Comparison of ENCODE assay signal across 2 cellular contexts in genomic region chr9:124342946-124343485, GRCh38.
TF ChIP-seq lines count a peak whose summit lies in the region.

No MANE protein-coding gene starts in this region.

TF ChIP-seq in HEK293, 187 proteins besides CTCF, POLR2A, EP300 and RAD21 (continued from another document and continues in another):
- TF ChIP-seq ZNF449 (tag by site-specific recombination; IDR thresholded peaks at IDR 0.05) (0 out of 2 replicates have a peak, but pooled peaks have one; percentile 35), ZNF184 (tag by site-specific recombination; IDR thresholded peaks at IDR 0.05) (no peak), INSM2 (tag by site-specific recombination; IDR thresholded peaks at IDR 0.05) (no peak), PRDM10 (tag by site-specific recombination; IDR thresholded peaks at IDR 0.05) (no peak), BCL11A (tag by site-specific recombination; IDR thresholded peaks at IDR 0.05; ENCODE audit: low read depth) (no peak), ZNF423 (tag by site-specific recombination; IDR thresholded peaks at IDR 0.05) (no peak), ZNF654 (tag by site-specific recombination; IDR thresholded peaks at IDR 0.05; ENCODE audit: low read depth) (no peak), ZNF626 (tag by site-specific recombination; IDR thresholded peaks at IDR 0.05) (no peak), ZNF580 (tag by site-specific recombination; IDR thresholded peaks at IDR 0.05) (no peak), ZNF112 (tag by site-specific recombination; IDR thresholded peaks at IDR 0.05) (no peak), ZNF266 (tag by site-specific recombination; IDR thresholded peaks at IDR 0.05; ENCODE audit: low read depth) (no peak), PBX3 (CRISPR knock-in tag; IDR thresholded peaks at IDR 0.05) (no peak), ZNF501 (tag by site-specific recombination; IDR thresholded peaks at IDR 0.05) (no peak), ZSCAN16 (tag by site-specific recombination; IDR thresholded peaks at IDR 0.05) (no peak), ZNF747 (tag by site-specific recombination; IDR thresholded peaks at IDR 0.05) (no peak), YY2 (tag by site-specific recombination; IDR thresholded peaks at IDR 0.05) (no peak), ZBTB7A (tag by site-specific recombination; IDR thresholded peaks at IDR 0.05; ENCODE audit: low read depth) (no peak; the same call in 1 of the 2 replicates), GLIS2 (tag by site-specific recombination; IDR thresholded peaks at IDR 0.05) (peak; percentile 75), SP2 (tag by site-specific recombination; IDR thresholded peaks at IDR 0.05) (no peak), ZFHX2 (tag by site-specific recombination; conservative IDR thresholded peaks at IDR 0.05) (peak; percentile 49), ZNF768 (tag by site-specific recombination; IDR thresholded peaks at IDR 0.05) (no peak), ZBTB26 (tag by site-specific recombination; optimal IDR thresholded peaks at IDR 0.05) (no peak)

TF ChIP-seq in SK-N-SH, 30 proteins besides CTCF, POLR2A, EP300 and RAD21 (continued from another document):
- TF ChIP-seq PBX3 (IDR thresholded peaks at IDR 0.05) = peak; percentile 45
- TF ChIP-seq GATA2 (CRISPR knock-in tag; IDR thresholded peaks at IDR 0.05) = no peak
- no peak for TF ChIP-seq NRF1 (IDR thresholded peaks at IDR 0.05; ENCODE audit: low read depth, low read length)
- TF ChIP-seq SMC3 (IDR thresholded peaks at IDR 0.05; ENCODE audit: low read depth, low read length) = no peak
- TF ChIP-seq CHD2 (IDR thresholded peaks at IDR 0.05; ENCODE audit: low read length, partially characterized antibody) = no peak
- TF ChIP-seq MXI1 (IDR thresholded peaks at IDR 0.05; ENCODE audit: low read depth, low read length) = no peak
- TF ChIP-seq SIN3A (IDR thresholded peaks at IDR 0.05; ENCODE audit: borderline replicate concordance, low read depth, low read length) = no peak
- no peak for TF ChIP-seq IRF3 (IDR thresholded peaks at IDR 0.05; ENCODE audit: low read depth, low read length)
- no peak for TF ChIP-seq YY1 (IDR thresholded peaks at IDR 0.05; ENCODE audit: low read depth)
- TF ChIP-seq GABPA (IDR thresholded peaks at IDR 0.05; ENCODE audit: low read depth) = no peak
- TF ChIP-seq USF2 (IDR thresholded peaks at IDR 0.05; ENCODE audit: borderline replicate concordance, low read depth, low read length) = no peak
- peak; percentile 61; the same call in 1 of the 2 replicates for TF ChIP-seq TCF12 (IDR thresholded peaks at IDR 0.05)
- no peak for TF ChIP-seq MEF2A (IDR thresholded peaks at IDR 0.05; ENCODE audit: borderline replicate concordance, low read depth)
- TF ChIP-seq POLR2AphosphoS5 (IDR thresholded peaks at IDR 0.05; ENCODE audit: low read depth, low read length) = peak; percentile 49
- TF ChIP-seq FOXJ3 (CRISPR knock-in tag; IDR thresholded peaks at IDR 0.05) = no peak
- TF ChIP-seq RXRA (IDR thresholded peaks at IDR 0.05; ENCODE audit: borderline replicate concordance, low read depth) = no peak
- TF ChIP-seq RFX5 (IDR thresholded peaks at IDR 0.05; ENCODE audit: low read length) = no peak
- TF ChIP-seq FOXM1 (IDR thresholded peaks at IDR 0.05; ENCODE audit: low read depth) = no peak
- peak; percentile 83 for TF ChIP-seq MAX (IDR thresholded peaks at IDR 0.05; ENCODE audit: low read depth)
- TF ChIP-seq ELF1 (IDR thresholded peaks at IDR 0.05) = no peak
- no peak for TF ChIP-seq ZBTB33 (IDR thresholded peaks at IDR 0.05; ENCODE audit: borderline replicate concordance, low read depth)
- TF ChIP-seq JUND (IDR thresholded peaks at IDR 0.05) = peak; percentile 82
- TF ChIP-seq TAF1 (IDR thresholded peaks at IDR 0.05; ENCODE audit: borderline replicate concordance, low read depth, low read length) = no peak
